Comparison of ENCODE assay signal across 21 cellular contexts in genomic region chr15:57544840-57545239, GRCh38. TPM values are rescaled to one million over a fixed set of nuclear protein-coding genes. Genes with fewer than 3 reads are reported as not detected.
DNase-seq lines count a peak whose midpoint lies in the region; ATAC-seq, FAIRE-seq and TF ChIP-seq lines count a peak whose summit lies in the region.
"Had no signal": no experiment of that assay in that cellular context is flagged by ENCODE, and none has a peak within 500 bp of the region (broad histone marks: within the 10 kb centered on the region; RNA-seq: fewer than 3 reads in every experiment).

No MANE protein-coding gene starts in this region.

- peaks cover 10% of the 10 kb centered on the region for H3K4me1 Mint-ChIP-seq in type B pancreatic cell (ENCODE audit: unreplicated experiment)
- H3K4me1 Mint-ChIP-seq: B cell; CD4-positive, CD25-positive, alpha-beta regulatory T cell had no signal

- no peaks in the 10 kb centered on the region for H3K9me3 ChIP-seq in IMR-90 (ENCODE audit: control insufficient read depth, insufficient read depth, low read length)
- H3K9me3 ChIP-seq in K562 (replicated peaks; ENCODE audit: control insufficient read depth, insufficient read depth, low read depth, low read length), result no peaks in the 10 kb centered on the region
- H3K9me3 ChIP-seq in osteoblast (ENCODE audit: low read depth, low read length), result no peaks in the 10 kb centered on the region
- H3K9me3 ChIP-seq: Caco-2, HAP-1 had no signal

- H3K9me1 ChIP-seq in IMR-90 (ENCODE audit: insufficient read depth, low read length), result no peaks in the 10 kb centered on the region
- no peaks in the 10 kb centered on the region for H3K9me1 ChIP-seq in K562 (ENCODE audit: control insufficient read depth, insufficient read depth, low read length)

- H3K79me1 ChIP-seq in IMR-90 (ENCODE audit: low read depth in 1 of 2, low read length in 2 of 2), result no peaks in the 10 kb centered on the region

- no peak overlapping the region for H3K4ac ChIP-seq in IMR-90 (ENCODE audit: low read depth, low read length)

- TF ChIP-seq RAD21 in IMR-90 (IDR thresholded peaks at IDR 0.05; ENCODE audit: low read length), result no peak
- no peak for TF ChIP-seq RAD21 in K562 (CRISPR knock-in tag; conservative IDR thresholded peaks at IDR 0.05 in 1 of 2, IDR thresholded peaks at IDR 0.05 in 1 of 2)

- H2AFZ ChIP-seq in IMR-90 (replicated peaks; ENCODE audit: low read length, poor library complexity) (peak overlapping the region; percentile 7), K562 (ENCODE audit: low read depth, low read length) (no peak overlapping the region), osteoblast (ENCODE audit: low read length) (no peak overlapping the region)

- WGBS in IMR-90 (ENCODE audit: extremely low coverage in 2 of 2, insufficient read length in 1 of 2), 2 experiments, result 100% methylated on average over 1 of the region's 8 CpGs; no CpG with 5 or more reads in 1 of the 2 experiments
- WGBS in K562 (ENCODE audit: insufficient coverage, low coverage, missing lambda C conversion rate), result 5% methylated on average over 8 of the region's 8 CpGs

- H3K27ac Mint-ChIP-seq in type B pancreatic cell, result no peak overlapping the region
- H3K27ac Mint-ChIP-seq: B cell; CD4-positive, CD25-positive, alpha-beta regulatory T cell; CD8-positive, alpha-beta T cell; HFFc6 had no signal

- H3K36me3 ChIP-seq in IMR-90 (ENCODE audit: control insufficient read depth, insufficient read depth, low read length) (no peaks in the 10 kb centered on the region), K562 (ENCODE audit: control insufficient read depth, insufficient read depth, low read length) (no peaks in the 10 kb centered on the region), osteoblast (ENCODE audit: insufficient read depth, low read length) (no peaks in the 10 kb centered on the region)
- H3K36me3 ChIP-seq: BLaER1, HAP-1 had no signal

- H4K5ac ChIP-seq in IMR-90 (ENCODE audit: low read depth, low read length), result no peak overlapping the region

- no peak for ATAC-seq in IMR-90 (ENCODE audit: low read depth)
- peak; percentile 40; the same call in 2 of the 3 replicates for ATAC-seq in K562
- ATAC-seq: CD8-positive, alpha-beta T cell had no signal

- no peaks in the 10 kb centered on the region for H3K79me2 ChIP-seq in K562 (ENCODE audit: control insufficient read depth, insufficient read depth, low read length)
- H3K79me2 ChIP-seq in osteoblast (ENCODE audit: insufficient read depth, low read length), result no peaks in the 10 kb centered on the region

- H3K27ac ChIP-seq in IMR-90 (ENCODE audit: insufficient read depth, low read length) (no peak overlapping the region), K562 (ENCODE audit: extremely low read depth, low read depth, low read length) (no peak overlapping the region), osteoblast (ENCODE audit: low read depth, low read length) (no peak overlapping the region)
- H3K27ac ChIP-seq: BLaER1, C4-2B had no signal

- no peak overlapping the region for H3K56ac ChIP-seq in IMR-90 (ENCODE audit: extremely low read depth, insufficient read depth, low read length)

- CTCF ChIA-PET in IMR-90 (lab: Yijun Ruan, JAX) (interaction anchor here (1.1 kb wide), 1 partner anchor 204 kb away, joined by 3 read pairs; no protein-coding TSS in a partner anchor), K562 (lab: Yijun Ruan, JAX; ENCODE audit: low intra/inter-chr PET ratio) (no interaction called here)

- no peak for FAIRE-seq in K562 (lab: Jason Lieb, UNC)
- FAIRE-seq: G401.6, GM12892, H54 had no signal

- H2BK15ac ChIP-seq in IMR-90 (ENCODE audit: low read depth, low read length), result no peak overlapping the region

- no peak overlapping the region for H3K18ac ChIP-seq in IMR-90 (ENCODE audit: low read depth, low read length)

- H2AK5ac ChIP-seq in IMR-90 (ENCODE audit: low read depth, low read length), result 0 out of 2 replicates have a peak overlapping the region, but pooled peaks have one; percentile 6

- H3K9ac ChIP-seq in IMR-90 (ENCODE audit: low read depth, low read length), result no peak overlapping the region
- no peak overlapping the region for H3K9ac ChIP-seq in K562 (ENCODE audit: insufficient read depth in 1 of 2, low read depth in 2 of 2, low read length in 2 of 2)
- H3K9ac ChIP-seq: BLaER1 had no signal

- H3K4me2 ChIP-seq in IMR-90 (ENCODE audit: low read depth, low read length) (no peak overlapping the region), K562 (ENCODE audit: insufficient read depth, low read length) (no peak overlapping the region), osteoblast (ENCODE audit: insufficient read depth, low read length) (no peak overlapping the region)
- H3K4me2 ChIP-seq: BLaER1 had no signal

- TF ChIP-seq POLR2A in IMR-90 (IDR thresholded peaks at IDR 0.05; ENCODE audit: low read depth, low read length) (no peak), K562 (conservative IDR thresholded peaks at IDR 0.05) (no peak)

- H3K4me3 ChIP-seq in IMR-90 (ENCODE audit: insufficient read depth, low read depth, low read length), result no peak overlapping the region
- no peak overlapping the region for H3K4me3 ChIP-seq in K562
- no peak overlapping the region for H3K4me3 ChIP-seq in osteoblast (ENCODE audit: insufficient read depth, low read length)
- H3K4me3 ChIP-seq: BLaER1, HAP-1 had no signal

- peaks cover 10% of the 10 kb centered on the region for H3K36me3 Mint-ChIP-seq in type B pancreatic cell
- H3K36me3 Mint-ChIP-seq: CD4-positive, CD25-positive, alpha-beta regulatory T cell; CD8-positive, alpha-beta T cell had no signal

- intact Hi-C loops in IMR-90 (cut with micrococcal nuclease), result no loop called here
- intact Hi-C loops in K562 (cut with micrococcal nuclease), result no loop called here

- no peak for TF ChIP-seq EP300 in K562 (IDR thresholded peaks at IDR 0.05; ENCODE audit: low read length)

- no peak for DNase-seq in IMR-90
- DNase-seq in K562 (ENCODE audit: extremely low read depth in 1 of 4, low spot score in 3 of 4), result peak in 2 of 4 experiments; percentile 24 to 25
- peak; percentile 69 for DNase-seq in left kidney (ENCODE audit: low read depth, low spot score)
- DNase-seq in type B pancreatic cell (ENCODE audit: extremely low spot score, unreplicated experiment), result no peak
- DNase-seq in AG08396 (ENCODE audit: low spot score), result no peak
- DNase-seq in osteoblast (ENCODE audit: insufficient read length, low spot score, missing footprints), result no peak
- DNase-seq: Caco-2; CD4-positive, CD25-positive, alpha-beta regulatory T cell; CD8-positive, alpha-beta T cell; DMS153; DND-41; GOT3; HFFc6 had no signal

- dilution Hi-C loops in IMR-90 (cut with HindIII; ENCODE audit: low sequenced_read_pairs, unreplicated experiment), result loop anchor here (25.0 kb wide), 1 partner anchor 208 kb away; no protein-coding TSS in a partner anchor

- no peak overlapping the region for H3K14ac ChIP-seq in IMR-90 (replicated peaks; ENCODE audit: low read depth, low read length)

- H3K27me3 Mint-ChIP-seq in type B pancreatic cell, result no peaks in the 10 kb centered on the region

- H2AK9ac ChIP-seq in IMR-90 (replicated peaks; ENCODE audit: low read depth, low read length, poor library complexity), result peak overlapping the region; percentile 39

- H3K9me3 Mint-ChIP-seq in type B pancreatic cell, result no peaks in the 10 kb centered on the region
- H3K9me3 Mint-ChIP-seq: CD8-positive, alpha-beta T cell; HFFc6 had no signal

- no peak overlapping the region for H4K91ac ChIP-seq in IMR-90 (ENCODE audit: insufficient read depth, low read depth, low read length)

- no peak overlapping the region for H4K8ac ChIP-seq in IMR-90 (ENCODE audit: low read depth in 2 of 2, low read length in 2 of 2)

- no peaks in the 10 kb centered on the region for H4K20me1 ChIP-seq in IMR-90 (ENCODE audit: insufficient read depth, low read length)
- peaks cover 7% of the 10 kb centered on the region; the same call in 1 of the 2 replicates for H4K20me1 ChIP-seq in K562 (replicated peaks; ENCODE audit: control insufficient read depth, insufficient read depth, low read length)
- no peaks in the 10 kb centered on the region for H4K20me1 ChIP-seq in osteoblast (ENCODE audit: insufficient read depth, low read length)
- H4K20me1 ChIP-seq: BLaER1 had no signal

- no peak overlapping the region for H2BK5ac ChIP-seq in IMR-90 (ENCODE audit: low read depth, low read length, poor library complexity, severe bottlenecking)

- no peak overlapping the region for H2BK20ac ChIP-seq in IMR-90 (ENCODE audit: low read depth, low read length)

- H3K27me3 ChIP-seq in IMR-90 (ENCODE audit: control insufficient read depth, insufficient read depth, low read length) (peaks cover 29% of the 10 kb centered on the region), K562 (ENCODE audit: control insufficient read depth in 2 of 2, insufficient read depth in 2 of 2, low read length in 2 of 2) (peaks cover 31 to 73% of the 10 kb centered on the region in 2 experiments), osteoblast (ENCODE audit: insufficient read depth, low read length) (peaks cover 25% of the 10 kb centered on the region)
- H3K27me3 ChIP-seq: BLaER1 had no signal

- H3K23ac ChIP-seq in IMR-90 (ENCODE audit: low read depth, low read length), result no peak overlapping the region

- in situ Hi-C loops in IMR-90 (cut with MboI; ENCODE audit: low sequenced_read_pairs), result loop anchor here (25.0 kb wide), 2 partner anchors 633 to 733 kb away; partner anchors contain the start of gene TCF12
- in situ Hi-C loops in K562 (cut with MboI), result no loop called here

- no peak overlapping the region for H3K4me3 Mint-ChIP-seq in type B pancreatic cell
- H3K4me3 Mint-ChIP-seq: B cell; CD4-positive, CD25-positive, alpha-beta regulatory T cell; CD8-positive, alpha-beta T cell; HFFc6 had no signal

- BruUV-seq in IMR-90 (replicated peaks; lab: Mats Ljungman, UMichigan), result no TSS peak
- BruUV-seq in K562 (replicated peaks; lab: Mats Ljungman, UMichigan), result no TSS peak

- POLR2A ChIA-PET in IMR-90 (lab: Charles Lee; ENCODE audit: unreplicated experiment), result no interaction called here
- POLR2A ChIA-PET in K562 (lab: Yijun Ruan, JAX), result no interaction called here

- H2BK120ac ChIP-seq in IMR-90 (ENCODE audit: low read depth, low read length), result no peak overlapping the region

- TF ChIP-seq CTCF in IMR-90 (conservative IDR thresholded peaks at IDR 0.05; ENCODE audit: low read depth, low read length) (no peak), K562 (IDR thresholded peaks at IDR 0.05 in 2 of 3, conservative IDR thresholded peaks at IDR 0.05 in 1 of 3; ENCODE audit: insufficient read depth in 2 of 3, low read depth in 1 of 3, low read length in 3 of 3) (no peak), type B pancreatic cell (conservative IDR thresholded peaks at IDR 0.05) (no peak), osteoblast (IDR thresholded peaks at IDR 0.05; ENCODE audit: extremely low read depth, low read depth, low read length) (no peak)

- H3K4me1 ChIP-seq in IMR-90 (ENCODE audit: control insufficient read depth, insufficient read depth, low read length) (no peaks in the 10 kb centered on the region), K562 (replicated peaks in 1 of 2; ENCODE audit: control insufficient read depth in 2 of 2, insufficient read depth in 2 of 2, low read length in 2 of 2) (no peaks in the 10 kb centered on the region), osteoblast (ENCODE audit: insufficient read depth, low read length) (no peaks in the 10 kb centered on the region)
- H3K4me1 ChIP-seq: HAP-1 had no signal

RNA-seq across cellular contexts. Expression of gene MYZAP, which starts 46.9 kb away (rescaled TPM):
- total RNA-seq in IMR-90 (2012; rRNA removed), result not detected in 2 replicates
- polyA plus RNA-seq in IMR-90 (2012; rRNA removed), result not detected in 2 replicates
- not detected in 2 replicates for polyA plus RNA-seq in IMR-90 (2012; cell fraction: cytosol; rRNA removed)
- not detected in 2 replicates for polyA plus RNA-seq in IMR-90 (2012; cell fraction: nucleus; rRNA removed; ENCODE audit: low replicate concordance)
- total RNA-seq in K562 (2011; cell fraction: chromatin; rRNA removed; ENCODE audit: low replicate concordance), result not detected in 2 replicates
- total RNA-seq in K562 (2011; cell fraction: nucleolus; rRNA removed), result not detected in 2 replicates
- not detected in 2 replicates for total RNA-seq in K562 (2011; cell fraction: nucleoplasm; rRNA removed)
- total RNA-seq in K562 (2014; rRNA removed), result not detected in 2 replicates
- not detected in 2 replicates for total RNA-seq in K562 (2014; rRNA removed; fragmentation: Illumina TruSeq; extraction: Trizol)
- total RNA-seq in K562 (2015; rRNA removed; fragmentation: Illumina TruSeq; extraction: Trizol), result not detected in 2 replicates
- total RNA-seq in K562 (2021), result not detected in 2 replicates
- polyA plus RNA-seq in K562 (2011; rRNA removed), result 0.03 TPM in 1 of 2 replicates, not detected in the other
- not detected in 2 replicates for polyA plus RNA-seq in K562 (2011; cell fraction: cytosol; rRNA removed)
- not detected in 2 replicates for polyA plus RNA-seq in K562 (2011; cell fraction: nucleus; rRNA removed)
- not detected in 2 replicates for polyA plus RNA-seq in K562 (2012)
- polyA plus RNA-seq in K562 (2014; fragmentation: Illumina TruSeq; extraction: Trizol), result not detected in 2 replicates
- not detected for polyA plus RNA-seq in K562 (2014; fragmentation: Nextera tagmentation; extraction: Ambion mirVana)
- polyA plus RNA-seq in K562 (2014; rRNA removed), result not detected in 2 replicates
- not detected in 2 replicates for polyA minus RNA-seq in K562 (2011; rRNA and poly(A)+ RNA removed)
- not detected in 2 replicates for polyA minus RNA-seq in K562 (2011; cell fraction: cytosol; rRNA and poly(A)+ RNA removed)
- polyA minus RNA-seq in K562 (2011; cell fraction: nucleus; rRNA and poly(A)+ RNA removed), result not detected in 2 replicates
- total RNA-seq in type B pancreatic cell (ENCODE audit: low replicate concordance), result 5.7 and 9.9 TPM in 2 replicates
- total RNA-seq in osteoblast, result under 0.01 TPM in 1 of 2 replicates, not detected in the other
- total RNA-seq: A673 had no signal
